8 cellular contexts compared by ENCODE assay signal in genomic region chr4:26320453-26321325, GRCh38. TPM values are rescaled to one million over a fixed set of nuclear protein-coding genes. Genes with fewer than 3 reads are reported as not detected.
DNase-seq lines count a peak whose midpoint lies in the region; ATAC-seq and TF ChIP-seq lines count a peak whose summit lies in the region.

Gene RBPJ, plus strand, starts transcription at chr4:26321014. Its CDS starts 15 bp downstream, at chr4:26321029.

- H3K4me1 ChIP-seq in BE2C (no peaks in the 10 kb centered on the region; the same call in 1 of the 2 replicates), lower lobe of right lung (peaks cover 38% of the 10 kb centered on the region)

- TF ChIP-seq CTCF in BE2C (IDR thresholded peaks at IDR 0.05; ENCODE audit: low read depth, low read length) (0 out of 2 replicates have a peak, but pooled peaks have one; percentile 0), lower lobe of right lung (IDR thresholded peaks at IDR 0.05) (no peak)

- H3K27me3 ChIP-seq in BE2C (no peaks in the 10 kb centered on the region), lower lobe of right lung (ENCODE audit: low read depth) (no peaks in the 10 kb centered on the region)

- H3K4me3 ChIP-seq in BE2C (ENCODE audit: low read depth, low read length) (peak within 1 kb of the TSS; percentile 99), lower lobe of right lung (peak within 1 kb of the TSS; percentile 93)

- peak; percentile 95 for DNase-seq in BE2C
- DNase-seq in HT-29 (ENCODE audit: low spot score), result peak; percentile 88
- peak; percentile 79 for DNase-seq in NK-92 treated with Interleukin-12 subunit alpha and Interleukin-12 subunit beta, amount 100 ng/mL, for 24 hours (lab: John Stamatoyannopoulos, UW)
- peak; percentile 67 for DNase-seq in activated CD8-positive, alpha-beta memory T cell treated with anti-CD3 and anti-CD28 coated beads for 1 hour (ENCODE audit: extremely low read depth in 1 of 2, low read depth in 1 of 2)
- peak; percentile 86 for DNase-seq in effector CD4-positive, alpha-beta T cell
- peak; percentile 92 for DNase-seq in lower lobe of right lung
- DNase-seq in stimulated activated CD4-positive, alpha-beta T cell treated with anti-CD3 and anti-CD28 coated beads, TNF-alpha, amount 100 ng/mL, for 1 hour (ENCODE audit: low read depth in 3 of 3, low spot score in 1 of 3), result peak; percentile 55 to 65 (median 64)

- H3K27ac ChIP-seq in lower lobe of right lung, result peak within 1 kb of the TSS; percentile 93

- no peaks in the 10 kb centered on the region for H3K9me3 ChIP-seq in BE2C
- H3K9me3 ChIP-seq in lower lobe of right lung, result peaks cover 3% of the 10 kb centered on the region

- H3K36me3 ChIP-seq in BE2C, result no peaks in the 10 kb centered on the region; the same call in 1 of the 2 replicates
- no peaks in the 10 kb centered on the region for H3K36me3 ChIP-seq in lower lobe of right lung

- peak; percentile 25 for ATAC-seq in GM19372 (IDR thresholded peaks at IDR 0.05; ENCODE audit: low read depth, unreplicated experiment)
- peak; percentile 87 to 88 for ATAC-seq in lower lobe of right lung

- intact Hi-C loops in lower lobe of right lung (cut with DNase I), result no loop called here

RNA-seq across cellular contexts. Expression of gene RBPJ, which starts in this region (rescaled TPM):
- polyA plus RNA-seq in BE2C (2012; ENCODE audit: insufficient read depth, insufficient read length, low read depth), result 21.7 TPM
- 17.8 and 23.8 TPM in 2 replicates for total RNA-seq in HT-29 (2014; rRNA removed; shearing (Covaris generic))
- total RNA-seq in lower lobe of right lung, result 118 TPM

Comparison
In these comparisons a context has a peak if more than half of its experiments do, and no peak if none do; other contexts are left out.
1. Peak in every context shown above with its lines: DNase-seq, ATAC-seq, H3K4me3 ChIP-seq and H3K27ac ChIP-seq.